ENCODE assay signal across 16 cellular contexts in genomic region chr5:126195410-126196100, GRCh38.
"Had no signal": no experiment of that assay in that cellular context is flagged by ENCODE, and none has a peak within 500 bp of the region (broad histone marks: within the 10 kb centered on the region; RNA-seq: fewer than 3 reads in every experiment).

No MANE protein-coding gene starts in this region.

- ATAC-seq: esophagus mucosa; mucosa of descending colon; naive thymus-derived CD4-positive, alpha-beta T cell; stimulated activated naive CD8-positive, alpha-beta T cell treated with anti-CD3 and anti-CD28 coated beads, Interleukin-15, Interleukin-2, amounts not matched to agents 100 U/mL and 50 U/mL, for 24 hours; T-helper 17 cell had no signal

- H3K4me3 ChIP-seq: cardiac muscle cell, colonic mucosa, lung, mucosa of descending colon, right atrium auricular region, transverse colon had no signal

- H3K27ac ChIP-seq: cardiac muscle cell, colonic mucosa, right atrium auricular region, transverse colon had no signal

- DNase-seq: activated B cell treated with CpG ODN at 0.5 μM for 24 hours; activated CD4-positive, alpha-beta T cell treated with anti-CD3 and anti-CD28 coated beads, Interleukin-2, amount 10 ng/mL, durations not matched to agents 7 days and 5 days; activated naive CD8-positive, alpha-beta T cell treated with anti-CD3 and anti-CD28 coated beads for 36 hours; aorta; colonic mucosa; mucosa of descending colon; naive thymus-derived CD4-positive, alpha-beta T cell; posterior cingulate gyrus; small intestine; stimulated activated naive CD8-positive, alpha-beta T cell treated with anti-CD3 and anti-CD28 coated beads, Interleukin-15, Interleukin-2, amounts not matched to agents 100 U/mL and 50 U/mL, for 24 hours; T-helper 17 cell; transverse colon had no signal

- H3K36me3 ChIP-seq: cardiac muscle cell, colonic mucosa, right atrium auricular region, transverse colon had no signal

- H3K4me1 ChIP-seq: colonic mucosa, right atrium auricular region had no signal

- H3K9me3 ChIP-seq: colonic mucosa, mucosa of descending colon, right atrium auricular region, transverse colon had no signal

- H3K27me3 ChIP-seq: cardiac muscle cell, colonic mucosa, right atrium auricular region, transverse colon had no signal
